Comparison of ENCODE assay signal across 14 cellular contexts in genomic region chr19:34731964-34732363, GRCh38. TPM values are rescaled to one million over a fixed set of nuclear protein-coding genes. Genes with fewer than 3 reads are reported as not detected.
"Had no signal": no experiment of that assay in that cellular context is flagged by ENCODE, and none has a peak within 500 bp of the region (broad histone marks: within the 10 kb centered on the region; RNA-seq: fewer than 3 reads in every experiment).

No MANE protein-coding gene starts in this region.

- H3K27me3 ChIP-seq: breast epithelium had no signal

- ATAC-seq: activated CD4-positive, CD25-positive, alpha-beta regulatory T cell treated with anti-CD3 and anti-CD28 coated beads, Interleukin-2, amount 50 U/mL, for 24 hours; left colon; lower lobe of right lung; psoas muscle had no signal

- H3K9me3 ChIP-seq: lower lobe of right lung, psoas muscle, suprapubic skin had no signal

- H3K36me3 ChIP-seq: breast epithelium had no signal

- H3K27ac Mint-ChIP-seq: stimulated activated naive CD8-positive, alpha-beta T cell treated with anti-CD3 and anti-CD28 coated beads, Interleukin-15, Interleukin-2, amounts not matched to agents 100 ng/mL and 50 ng/mL, for 24 hours had no signal

- DNase-seq: activated CD4-positive, alpha-beta T cell treated with anti-CD3 and anti-CD28 coated beads, Interleukin-2, amount 50 U/mL, for 4 hours; anterior cingulate cortex; cerebellar nuclear complex; effector memory CD4-positive, alpha-beta T cell; foreskin fibroblast; lower lobe of right lung; psoas muscle; trophoblast cell had no signal

- H3K27ac ChIP-seq: lower lobe of right lung, suprapubic skin had no signal

RNA-seq across cellular contexts. Expression of gene SCGB2B2, which starts 55.0 kb away (rescaled TPM):
- total RNA-seq: smooth muscle cell had no signal
